In genomic region chr15:29130461-29130860, GRCh38 we compare ENCODE assay signal across 32 cellular contexts.
"Had no signal": no experiment of that assay in that cellular context is flagged by ENCODE, and none has a peak within 500 bp of the region (broad histone marks: within the 10 kb centered on the region; RNA-seq: fewer than 3 reads in every experiment).

No MANE protein-coding gene starts in this region.

- H3K36me3 ChIP-seq: ascending aorta, cardiac muscle cell had no signal

- H3K27me3 ChIP-seq: ascending aorta, cardiac muscle cell had no signal

- H3K4me1 Mint-ChIP-seq: activated CD4-positive, alpha-beta memory T cell treated with anti-CD3 and anti-CD28 coated beads, Interleukin-2, amount 10 ng/mL, durations not matched to agents 7 days and 5 days; activated naive CD4-positive, alpha-beta T cell treated with anti-CD3 and anti-CD28 coated beads, Interleukin-2, amount 50 U/mL, for 24 hours had no signal

- H3K27ac Mint-ChIP-seq: activated CD4-positive, alpha-beta memory T cell treated with anti-CD3 and anti-CD28 coated beads, Interleukin-2, amount 10 ng/mL, durations not matched to agents 7 days and 5 days; activated CD8-positive, alpha-beta memory T cell treated with anti-CD3 and anti-CD28 coated beads, Interleukin-2, amount 10 ng/mL, durations not matched to agents 7 days and 5 days; activated naive CD4-positive, alpha-beta T cell treated with anti-CD3 and anti-CD28 coated beads, Interleukin-2, amount 50 U/mL, for 24 hours had no signal

- H3K4me3 ChIP-seq: ascending aorta, cardiac muscle cell, K562, PC-9 had no signal

- FAIRE-seq: RCC 7860 had no signal

- DNase-seq: activated CD4-positive, alpha-beta memory T cell treated with anti-CD3 and anti-CD28 coated beads, Interleukin-2, amount 10 ng/mL, durations not matched to agents 7 days and 5 days; activated CD4-positive, alpha-beta T cell treated with anti-CD3 and anti-CD28 coated beads for 1 hour; activated CD4-positive, alpha-beta T cell treated with anti-CD3 and anti-CD28 coated beads for 48 hours; activated CD4-positive, CD25-positive, alpha-beta regulatory T cell; activated CD8-positive, alpha-beta memory T cell treated with anti-CD3 and anti-CD28 coated beads for 24 hours; activated CD8-positive, alpha-beta memory T cell treated with anti-CD3 and anti-CD28 coated beads, Interleukin-2, amount 10 ng/mL, durations not matched to agents 7 days and 5 days; activated CD8-positive, alpha-beta memory T cell treated with anti-CD3 and anti-CD28 coated beads, Interleukin-2, amount 50 U/mL, for 48 hours; activated effector memory CD4-positive, alpha-beta T cell treated with Interleukin-2 at 50 U/mL for 16 hours; activated naive CD8-positive, alpha-beta T cell treated with anti-CD3 and anti-CD28 coated beads, Interleukin-2, amount 10 ng/mL, durations not matched to agents 7 days and 5 days; activated T-cell treated with anti-CD3 and anti-CD28 coated beads, Interleukin-2, amount 50 U/mL, for 48 hours; amygdala; NCI-H1092 treated with DMSO at 0.1 percent for 48 hours; NCI-H1417; NCI-H146; NCI-H187; NCI-H2029 treated with DMSO at 0.1 percent for 48 hours; NCI-H2107; NCI-H226; NCI-H446 treated with DMSO at 0.1 percent for 48 hours; NCI-H524; PC-9; SW 1271; T-helper 1 cell; T-helper 2 cell; T-helper 9 cell had no signal

- H3K4me1 ChIP-seq: ascending aorta had no signal

- H3K27me3 Mint-ChIP-seq: activated CD4-positive, alpha-beta memory T cell treated with anti-CD3 and anti-CD28 coated beads, Interleukin-2, amount 10 ng/mL, durations not matched to agents 7 days and 5 days; activated CD8-positive, alpha-beta memory T cell treated with anti-CD3 and anti-CD28 coated beads, Interleukin-2, amount 10 ng/mL, durations not matched to agents 7 days and 5 days had no signal

- H3K4me3 Mint-ChIP-seq: activated CD4-positive, alpha-beta memory T cell treated with anti-CD3 and anti-CD28 coated beads, Interleukin-2, amount 10 ng/mL, durations not matched to agents 7 days and 5 days; activated CD8-positive, alpha-beta memory T cell treated with anti-CD3 and anti-CD28 coated beads, Interleukin-2, amount 10 ng/mL, durations not matched to agents 7 days and 5 days; activated naive CD4-positive, alpha-beta T cell treated with anti-CD3 and anti-CD28 coated beads, Interleukin-2, amount 50 U/mL, for 24 hours; activated naive CD8-positive, alpha-beta T cell treated with anti-CD3 and anti-CD28 coated beads, Interleukin-2, amount 10 ng/mL, durations not matched to agents 7 days and 5 days had no signal

- H3K36me3 Mint-ChIP-seq: activated CD8-positive, alpha-beta memory T cell treated with anti-CD3 and anti-CD28 coated beads, Interleukin-2, amount 10 ng/mL, durations not matched to agents 7 days and 5 days; activated naive CD4-positive, alpha-beta T cell treated with anti-CD3 and anti-CD28 coated beads, Interleukin-2, amount 50 U/mL, for 24 hours; activated naive CD8-positive, alpha-beta T cell treated with anti-CD3 and anti-CD28 coated beads, Interleukin-2, amount 10 ng/mL, durations not matched to agents 7 days and 5 days had no signal

- H3K27ac ChIP-seq: ascending aorta, cardiac muscle cell, PC-9, RWPE1, VCaP had no signal

- H3K9me3 ChIP-seq: ascending aorta had no signal

- H3K9me3 Mint-ChIP-seq: activated CD4-positive, alpha-beta memory T cell treated with anti-CD3 and anti-CD28 coated beads, Interleukin-2, amount 10 ng/mL, durations not matched to agents 7 days and 5 days; activated naive CD4-positive, alpha-beta T cell treated with anti-CD3 and anti-CD28 coated beads, Interleukin-2, amount 50 U/mL, for 24 hours; activated naive CD8-positive, alpha-beta T cell treated with anti-CD3 and anti-CD28 coated beads, Interleukin-2, amount 10 ng/mL, durations not matched to agents 7 days and 5 days had no signal

- ATAC-seq: activated CD8-positive, alpha-beta memory T cell treated with anti-CD3 and anti-CD28 coated beads, Interleukin-2, amount 10 ng/mL, durations not matched to agents 7 days and 5 days; K562 had no signal
